ENCODE assay signal across 8 cellular contexts in the genomic region with DNA sequence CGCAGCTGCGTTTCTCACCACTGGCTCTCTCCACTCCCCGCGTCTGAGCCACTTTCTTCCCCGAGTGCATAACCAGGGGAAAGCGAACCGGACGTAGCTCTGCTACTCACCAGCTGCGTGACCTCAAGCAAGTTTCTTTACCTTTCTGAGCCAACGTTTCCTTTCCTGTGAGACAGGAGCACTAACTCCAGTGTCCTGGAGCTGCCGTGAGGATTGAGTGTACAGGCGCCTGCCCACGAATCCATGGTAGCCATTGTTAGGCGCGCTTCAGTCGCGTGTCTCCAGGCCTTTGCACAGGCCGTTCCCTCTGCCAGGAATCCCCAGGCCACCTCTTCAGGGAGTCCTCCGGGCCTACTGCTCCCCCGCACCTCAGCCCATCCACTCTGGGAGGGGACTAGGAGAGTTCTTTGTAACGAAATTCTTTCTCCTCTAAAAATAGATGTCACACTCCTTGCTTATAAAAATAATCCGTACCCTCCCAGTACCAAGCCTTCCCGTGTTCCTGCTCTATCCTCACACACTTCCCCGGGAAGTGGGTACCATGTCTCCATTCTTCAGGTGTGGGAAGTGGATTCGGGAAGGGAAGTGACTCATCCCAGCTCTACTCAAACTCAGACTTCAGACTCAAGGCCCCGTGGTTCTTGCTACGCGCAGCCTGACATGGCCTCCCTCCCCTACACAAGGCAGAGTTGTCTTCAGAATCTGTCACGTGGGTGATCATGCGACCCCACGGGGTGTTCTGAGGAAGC.
DNase-seq lines count a peak whose midpoint lies in the region; ATAC-seq lines count a peak whose summit lies in the region.

No MANE protein-coding gene starts in this region.

- DNase-seq in RKO (ENCODE audit: low spot score) (peak; percentile 70), retina (peak; percentile 7), NOMO-1 treated with dmso at 0.1 percent for 144 hours (lab: John Stamatoyannopoulos, UW; ENCODE audit: unreplicated experiment) (no peak), NOMO-1 treated with DMSO at 0.1 percent for 48 hours (lab: John Stamatoyannopoulos, UW; ENCODE audit: unreplicated experiment) (no peak), ACHN (no peak)

- in situ Hi-C loops in ACHN (cut with HindIII; ENCODE audit: low pct_ligation_motif_present, low pct_unique_long_range_greater_than_20kb, low sequenced_read_pairs), result no loop called here

- H3K27ac ChIP-seq in cingulate gyrus (ENCODE audit: low read depth, low read length), result peak overlapping the region; percentile 69

- ATAC-seq in GM18858 (IDR thresholded peaks at IDR 0.05; ENCODE audit: unreplicated experiment) (peak; percentile 28), HG02840 (IDR thresholded peaks at IDR 0.05; ENCODE audit: low FRiP score, unreplicated experiment) (peak; percentile 46)

Comparison
In these comparisons a context has a peak if more than half of its experiments do, and no peak if none do; other contexts are left out.
1. DNase-seq: peak in RKO (single experiment) and retina (single experiment); none in NOMO-1 treated with dmso at 0.1 percent for 144 hours (single experiment), NOMO-1 treated with DMSO at 0.1 percent for 48 hours (single experiment) and ACHN (single experiment).